In genomic region chr2:151946856-151947523, GRCh38 we compare ENCODE assay signal across 8 cellular contexts.
DNase-seq lines count a peak whose midpoint lies in the region; ATAC-seq and TF ChIP-seq lines count a peak whose summit lies in the region.

No MANE protein-coding gene starts in this region.

- H3K36me3 Mint-ChIP-seq in stimulated activated naive B cell treated with anti-CD40 and anti-IgM and Interleukin-4, amounts not matched to agents 10 μg/mL and 1 μg/mL and 100 μg/mL, for 72 hours: peaks cover 0 to 5% of the 10 kb centered on the region in 2 donors

- peak overlapping the region in 1 of 2 donors; percentile 59 for H3K4me3 Mint-ChIP-seq in stimulated activated naive B cell treated with anti-CD40 and anti-IgM and Interleukin-4, amounts not matched to agents 10 μg/mL and 1 μg/mL and 100 μg/mL, for 72 hours

- peak; percentile 40 to 62 for DNase-seq in NOMO-1 (lab: John Stamatoyannopoulos, UW; ENCODE audit: unreplicated experiment in 2 of 2)
- peak; percentile 40 to 63 (median 43) for DNase-seq in body of pancreas
- DNase-seq in iPS-NIHi7 (ENCODE audit: extremely low spot score): peak; percentile 85
- no peak for DNase-seq in stimulated activated naive B cell treated with anti-CD40 and anti-IgM and Interleukin-4, amounts not matched to agents 10 μg/mL and 1 μg/mL and 100 μg/mL, for 72 hours
- no peak for DNase-seq in GOT3 (lab: John Stamatoyannopoulos, UW)

- H3K36me3 ChIP-seq in body of pancreas (replicated peaks in 1 of 2; ENCODE audit: insufficient read depth in 1 of 2, low read depth in 2 of 2): no peaks in the 10 kb centered on the region

- no peak overlapping the region for H3K27ac ChIP-seq in 22Rv1
- H3K27ac ChIP-seq in body of pancreas: no peak overlapping the region

- 28 to 39% methylated on average over 8 of the region's 8 CpGs for WGBS in body of pancreas, 2 donors

- intact Hi-C loops in body of pancreas (cut with DNase I): no loop called here

- H3K27me3 Mint-ChIP-seq in stimulated activated naive B cell treated with anti-CD40 and anti-IgM and Interleukin-4, amounts not matched to agents 10 μg/mL and 1 μg/mL and 100 μg/mL, for 72 hours: peaks cover 0 to 28% of the 10 kb centered on the region in 2 donors

- no peaks in the 10 kb centered on the region for H3K9me3 ChIP-seq in body of pancreas

- H3K27ac Mint-ChIP-seq in stimulated activated naive B cell treated with anti-CD40 and anti-IgM and Interleukin-4, amounts not matched to agents 10 μg/mL and 1 μg/mL and 100 μg/mL, for 72 hours: no peak overlapping the region

- no peaks in the 10 kb centered on the region for H3K27me3 ChIP-seq in body of pancreas

- TF ChIP-seq POLR2A in body of pancreas (IDR thresholded peaks at IDR 0.05): no peak

- H3K4me1 Mint-ChIP-seq in stimulated activated naive B cell treated with anti-CD40 and anti-IgM and Interleukin-4, amounts not matched to agents 10 μg/mL and 1 μg/mL and 100 μg/mL, for 72 hours: peaks cover 11 to 12% of the 10 kb centered on the region in 2 donors

- ATAC-seq in HG03025 (IDR thresholded peaks at IDR 0.05; ENCODE audit: low FRiP score, unreplicated experiment): peak; percentile 50
- peak; percentile 64 for ATAC-seq in body of pancreas
- ATAC-seq in stimulated activated naive B cell treated with anti-CD40 and anti-IgM and Interleukin-4, amounts not matched to agents 10 μg/mL and 1 μg/mL and 100 μg/mL, for 72 hours (replicated peaks): peak; percentile 80 to 82

- no peaks in the 10 kb centered on the region for H3K4me1 ChIP-seq in body of pancreas

- peak; percentile 52 for TF ChIP-seq CTCF in 22Rv1 (IDR thresholded peaks at IDR 0.05)
- TF ChIP-seq CTCF in GM12875 (IDR thresholded peaks at IDR 0.05; ENCODE audit: borderline replicate concordance, insufficient read depth, low read depth, low read length): peak; percentile 74
- TF ChIP-seq CTCF in body of pancreas (IDR thresholded peaks at IDR 0.05): peak; percentile 20 to 58 (median 41)

- H3K4me3 ChIP-seq in GM12875 (ENCODE audit: low read depth, low read length) (no peak overlapping the region), body of pancreas (no peak overlapping the region)

- H3K9me3 Mint-ChIP-seq in stimulated activated naive B cell treated with anti-CD40 and anti-IgM and Interleukin-4, amounts not matched to agents 10 μg/mL and 1 μg/mL and 100 μg/mL, for 72 hours: peaks cover 10 to 19% of the 10 kb centered on the region in 2 donors

Comparison
In these comparisons a context has a peak if more than half of its experiments do, and no peak if none do; other contexts are left out.
1. DNase-seq: peak in NOMO-1 (2 of 2), body of pancreas (4 of 4) and iPS-NIHi7 (single experiment); none in stimulated activated naive B cell treated with anti-CD40 and anti-IgM and Interleukin-4, amounts not matched to agents 10 μg/mL and 1 μg/mL and 100 μg/mL, for 72 hours (single experiment) and GOT3 (single experiment).
2. Peak in every context shown above with its lines, with median percentiles within 50 percentile points of each other: CTCF ChIP-seq and ATAC-seq.